ENCODE assay signal across 8 cellular contexts in genomic region chr3:11195721-11196332, GRCh38. TPM values are rescaled to one million over a fixed set of nuclear protein-coding genes. Genes with fewer than 3 reads are reported as not detected.
DNase-seq lines count a peak whose midpoint lies in the region; ATAC-seq and TF ChIP-seq lines count a peak whose summit lies in the region.

No MANE protein-coding gene starts in this region.

- no peak for TF ChIP-seq POLR2A in thyroid gland (IDR thresholded peaks at IDR 0.05)

- H3K4me3 Mint-ChIP-seq in MCF 10A (ENCODE audit: unreplicated experiment), result peak overlapping the region; percentile 53

- POLR2A ChIA-PET in MCF 10A (lab: Yijun Ruan, JAX), result interaction anchor here (0.6 to 2.5 kb wide), 12 partner anchors 10 to 998 kb away, joined by 3 to 9 read pairs (median 4); partner anchors contain the start of gene ATG7

- peaks cover 17% of the 10 kb centered on the region for H3K4me1 Mint-ChIP-seq in MCF 10A (ENCODE audit: insufficient read depth, unreplicated experiment)

- H3K27ac ChIP-seq in mesodermal cell (ENCODE audit: low read depth, low read length, severe bottlenecking), result peak overlapping the region; percentile 19
- no peak overlapping the region for H3K27ac ChIP-seq in thyroid gland
- no peak overlapping the region for H3K27ac ChIP-seq in substantia nigra (ENCODE audit: low read depth, low read length, poor library complexity, severe bottlenecking)

- no peaks in the 10 kb centered on the region for H3K27me3 Mint-ChIP-seq in MCF 10A (ENCODE audit: insufficient read depth, unreplicated experiment)

- 50 to 52% methylated on average over 10 of the region's 10 CpGs for WGBS in mesodermal cell (ENCODE audit: insufficient coverage in 2 of 2), 2 experiments
- 28 to 42% methylated on average over 9 to 10 of the region's 10 CpGs for WGBS in thyroid gland, 2 donors

- no peak for TF ChIP-seq CTCF in AG09309 (IDR thresholded peaks at IDR 0.05; ENCODE audit: control insufficient read depth, insufficient read depth, low read depth, low read length, missing control alignments)
- no peak for TF ChIP-seq CTCF in Loucy (conservative IDR thresholded peaks at IDR 0.05; ENCODE audit: low read length)
- TF ChIP-seq CTCF in MCF 10A (IDR thresholded peaks at IDR 0.05; ENCODE audit: unreplicated experiment), result no peak
- no peak for TF ChIP-seq CTCF in thyroid gland (IDR thresholded peaks at IDR 0.05)

- H3K4me3 ChIP-seq in AG09309 (ENCODE audit: control insufficient read depth, low read depth, low read length) (peak overlapping the region; percentile 31), Loucy (ENCODE audit: low read length, poor library complexity, severe bottlenecking) (peak overlapping the region; percentile 45), mesodermal cell (ENCODE audit: extremely low read depth, insufficient read depth, low read length, poor library complexity, severe bottlenecking) (no peak overlapping the region), thyroid gland (replicated peaks in 1 of 3) (no peak overlapping the region)

- H3K4me1 ChIP-seq in Loucy (ENCODE audit: insufficient read depth, low read length, poor library complexity, severe bottlenecking) (peaks cover 11% of the 10 kb centered on the region), mesodermal cell (ENCODE audit: control insufficient read depth, insufficient read depth, low read length, poor library complexity, severe bottlenecking) (peaks cover 31% of the 10 kb centered on the region), thyroid gland (peaks cover 0 to 20% of the 10 kb centered on the region in 2 donors)

- CTCF ChIA-PET in MCF 10A (lab: Yijun Ruan, JAX), result interaction anchor here (0.6 to 1.9 kb wide), 5 partner anchors 9 to 136 kb away, joined by 3 to 6 read pairs (median 4); no protein-coding TSS in a partner anchor

- H4K20me1 ChIP-seq in Loucy (ENCODE audit: insufficient read depth, low read length, poor library complexity, severe bottlenecking), result no peaks in the 10 kb centered on the region

- H3K27me3 ChIP-seq in Loucy (ENCODE audit: insufficient read depth, low read length, poor library complexity, severe bottlenecking) (no peaks in the 10 kb centered on the region), thyroid gland (no peaks in the 10 kb centered on the region)

- intact Hi-C loops in MCF 10A (cut with micrococcal nuclease), result no loop called here
- intact Hi-C loops in thyroid gland (cut with DNase I), result no loop called here

- peak overlapping the region; percentile 86 for H3K27ac Mint-ChIP-seq in MCF 10A (ENCODE audit: low read depth, unreplicated experiment)

- no peak overlapping the region for H3K9ac ChIP-seq in Loucy (ENCODE audit: low read depth, low read length, poor library complexity, severe bottlenecking)

- H3K4me2 ChIP-seq in Loucy (ENCODE audit: low read depth, low read length, poor library complexity, severe bottlenecking), result peak overlapping the region; percentile 37

- no peak for ATAC-seq in HG03039 (IDR thresholded peaks at IDR 0.05; ENCODE audit: unreplicated experiment)

- H3K9me2 ChIP-seq in Loucy (replicated peaks; ENCODE audit: low read depth, low read length), result no peaks in the 10 kb centered on the region

- no peaks in the 10 kb centered on the region for H3K36me3 ChIP-seq in Loucy (ENCODE audit: insufficient read depth, low read length)
- no peaks in the 10 kb centered on the region for H3K36me3 ChIP-seq in mesodermal cell (ENCODE audit: control insufficient read depth, insufficient read depth, low read length)
- H3K36me3 ChIP-seq in thyroid gland, result no peaks in the 10 kb centered on the region

- H3F3A ChIP-seq in Loucy (ENCODE audit: low read depth), result no peaks in the 10 kb centered on the region

- peak overlapping the region; percentile 84 for H2AFZ ChIP-seq in Loucy (ENCODE audit: low read length)

- peaks cover 7% of the 10 kb centered on the region for H3K36me3 Mint-ChIP-seq in MCF 10A (ENCODE audit: insufficient read depth, unreplicated experiment)

- DNase-seq in AG09309 (ENCODE audit: low read depth) (no peak), MCF 10A (ENCODE audit: unreplicated experiment) (peak; percentile 25), thyroid gland (no peak), substantia nigra (lab: John Stamatoyannopoulos, UW) (no peak), NCI-H2029 treated with DMSO at 0.1 percent for 48 hours (lab: John Stamatoyannopoulos, UW) (no peak)

- no peaks in the 10 kb centered on the region for H3K79me2 ChIP-seq in Loucy (ENCODE audit: insufficient read depth, low read length)

- H3K9me3 Mint-ChIP-seq in MCF 10A (ENCODE audit: unreplicated experiment), result no peaks in the 10 kb centered on the region

- BruUV-seq in MCF 10A (replicated peaks; lab: Mats Ljungman, UMichigan), result no TSS peak

- H3K9me3 ChIP-seq in Loucy (ENCODE audit: insufficient read depth, low read depth, low read length), result no peaks in the 10 kb centered on the region
- peaks cover 6% of the 10 kb centered on the region for H3K9me3 ChIP-seq in mesodermal cell (ENCODE audit: control insufficient read depth, low read length)
- H3K9me3 ChIP-seq in thyroid gland, result no peaks in the 10 kb centered on the region

RNA-seq across cellular contexts. Expression of gene HRH1, which starts 41.5 kb away (rescaled TPM):
- 11.0 and 14.8 TPM in 2 replicates for total RNA-seq in MCF 10A (2022)
- 0.74 TPM for polyA plus RNA-seq in mesodermal cell (2013, experiment 1 of 2)
- polyA plus RNA-seq in mesodermal cell (2013, experiment 2 of 2), result 0.66 TPM
- 1 to 10 TPM in 3 of 4 donors, not detected in 1; 1.9 to 2.6 (median 2.4) TPM for total RNA-seq in thyroid gland

Comparison
In these comparisons a context has a peak if more than half of its experiments do, and no peak if none do; other contexts are left out.
1. H3K4me3 ChIP-seq: peak in AG09309 (single experiment) and Loucy (single experiment); none in mesodermal cell (single experiment) and thyroid gland (0 of 3).